1 cellular context compared by ENCODE assay signal in the genomic region with DNA sequence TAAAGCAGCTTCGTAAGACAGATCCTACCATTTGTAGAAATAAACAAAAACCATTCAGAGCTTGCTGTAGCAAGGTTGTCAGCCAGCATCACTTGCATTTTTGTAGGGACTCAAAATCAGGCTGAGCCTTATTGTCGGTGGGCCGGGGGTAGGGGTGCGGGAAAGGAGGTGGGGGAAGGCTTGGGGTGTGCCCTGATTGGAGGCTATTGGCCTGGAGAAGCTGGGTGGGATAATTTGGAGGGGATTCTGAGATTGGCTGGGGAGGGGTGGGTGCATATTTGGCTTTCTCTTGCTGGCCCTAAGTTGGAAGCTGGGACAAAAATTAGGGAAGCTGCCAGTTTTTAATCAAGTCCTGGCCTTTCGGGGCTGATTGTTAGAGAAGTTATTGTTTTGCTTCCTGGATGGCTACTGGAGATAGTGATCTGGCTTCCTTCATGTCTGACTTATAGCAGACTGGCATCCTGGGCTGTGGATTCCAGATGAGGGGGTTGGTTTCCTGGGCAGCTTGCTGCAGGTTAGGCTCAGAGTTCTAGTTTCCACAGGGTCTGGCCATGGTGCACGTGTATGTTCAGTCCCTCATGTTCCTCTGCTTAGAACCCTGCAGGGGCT.
TF ChIP-seq lines count a peak whose summit lies in the region.

No MANE protein-coding gene starts in this region.

TF ChIP-seq in H1, 55 proteins besides CTCF, POLR2A, EP300 and RAD21:
- TF ChIP-seq NANOG (IDR thresholded peaks at IDR 0.05; ENCODE audit: insufficient read depth, low read depth, low read length, poor library complexity, severe bottlenecking): no peak
- TF ChIP-seq, protein P1, sequence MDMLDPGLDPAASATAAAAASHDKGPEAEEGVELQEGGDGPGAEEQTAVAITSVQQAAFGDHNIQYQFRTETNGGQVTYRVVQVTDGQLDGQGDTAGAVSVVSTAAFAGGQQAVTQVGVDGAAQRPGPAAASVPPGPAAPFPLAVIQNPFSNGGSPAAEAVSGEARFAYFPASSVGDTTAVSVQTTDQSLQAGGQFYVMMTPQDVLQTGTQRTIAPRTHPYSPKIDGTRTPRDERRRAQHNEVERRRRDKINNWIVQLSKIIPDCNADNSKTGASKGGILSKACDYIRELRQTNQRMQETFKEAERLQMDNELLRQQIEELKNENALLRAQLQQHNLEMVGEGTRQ (IDR thresholded peaks at IDR 0.05; ENCODE audit: low read length): no peak
TF ChIP-seq in H1: peak in this region for 0.
